Comparison of ENCODE assay signal across 8 cellular contexts in the genomic region with DNA sequence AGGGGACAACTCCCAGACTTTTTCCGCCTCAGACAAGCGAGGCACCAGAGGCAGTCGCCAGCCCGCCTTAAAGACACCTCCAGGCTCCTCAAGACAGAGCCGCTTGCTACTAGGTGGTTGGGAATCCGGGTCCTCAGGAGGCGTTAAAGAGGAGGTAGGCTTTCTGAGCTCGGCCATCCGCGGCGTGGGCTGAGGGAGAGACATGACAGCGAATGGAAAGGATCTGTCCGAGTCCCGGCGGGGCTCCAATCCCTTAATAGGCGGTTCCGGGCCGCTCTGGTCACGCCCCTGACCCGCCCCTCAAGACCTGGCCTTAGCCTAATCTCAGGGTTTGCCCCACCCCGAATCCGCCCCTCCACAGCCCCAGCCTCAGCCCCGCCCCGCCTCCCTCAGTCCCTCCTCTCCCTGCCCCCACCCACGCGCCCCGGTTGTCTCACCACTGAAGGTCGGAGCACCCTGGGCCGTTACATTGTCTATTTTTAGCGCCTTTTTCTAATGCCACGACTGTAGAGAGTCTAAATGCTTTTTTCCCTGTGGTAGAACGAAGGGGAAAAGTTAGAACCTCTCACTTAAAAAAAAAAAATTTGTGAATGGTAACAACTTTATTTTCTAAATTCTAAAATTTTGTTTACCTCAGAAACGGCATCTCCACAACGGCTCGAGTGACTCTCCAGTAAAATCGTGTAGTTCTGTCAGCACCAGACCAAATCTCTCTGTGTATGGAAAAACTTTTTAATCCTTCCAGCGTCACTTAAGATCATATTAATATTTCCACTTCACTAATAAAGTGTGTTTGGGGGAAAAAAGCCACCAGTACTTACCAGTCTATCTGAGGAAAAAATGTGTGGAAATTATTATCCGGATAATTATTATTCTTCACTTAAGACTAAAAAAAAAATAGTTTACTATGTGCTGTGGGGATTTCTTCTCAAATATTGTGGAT. TPM values are rescaled to one million over a fixed set of nuclear protein-coding genes. Genes with fewer than 3 reads are reported as not detected.
DNase-seq lines count a peak whose midpoint lies in the region; ATAC-seq, FAIRE-seq and TF ChIP-seq lines count a peak whose summit lies in the region.

A gene (minus strand): TSS at position 229 of the 943 bp plus-strand sequence. CDS start 25 bp downstream, at position 204.

- no peak within 1 kb of the TSS for H3K4me3 Mint-ChIP-seq in natural killer cell

- no peak for TF ChIP-seq CTCF in D721Med (IDR thresholded peaks at IDR 0.05; ENCODE audit: insufficient read depth, missing control alignments)
- no peak for TF ChIP-seq CTCF in natural killer cell (IDR thresholded peaks at IDR 0.05)

- peaks cover 3 to 7% of the 10 kb centered on the region in 2 donors for H3K9me3 Mint-ChIP-seq in natural killer cell

- peak; percentile 76 for ATAC-seq in HG03135 (IDR thresholded peaks at IDR 0.05; ENCODE audit: unreplicated experiment)
- ATAC-seq in natural killer cell, result no peak

- DNase-seq in D721Med (ENCODE audit: insufficient read length, low spot score) (peak; percentile 38), GM19239 (ENCODE audit: insufficient read length, low spot score) (peak; percentile 46), NCI-H82 treated with DMSO at 0.1 percent for 48 hours (lab: John Stamatoyannopoulos, UW; ENCODE audit: unreplicated experiment) (peak; percentile 82), cerebellar nuclear complex (lab: John Stamatoyannopoulos, UW) (peak; percentile 88 to 91), kidney tubule cell (ENCODE audit: low spot score) (peak; percentile 84), natural killer cell (no peak)
- DNase-seq in stimulated activated CD4-positive, alpha-beta T cell treated with anti-CD3 and anti-CD28 coated beads, Interleukin-4, amount 100 ng/mL, for 48 hours (ENCODE audit: low read depth in 2 of 2), result peak; percentile 9 to 45

- FAIRE-seq in D721Med (lab: Jason Lieb, UNC) (no peak), GM19239 (lab: Jason Lieb, UNC) (peak; percentile 92)

- intact Hi-C loops in natural killer cell (cut with micrococcal nuclease), result no loop called here

- H3K4me1 Mint-ChIP-seq in natural killer cell, result no peaks in the 10 kb centered on the region

- peaks cover 0 to 5% of the 10 kb centered on the region in 2 donors for H3K27me3 Mint-ChIP-seq in natural killer cell (ENCODE audit: low read depth in 2 of 2)

- no peaks in the 10 kb centered on the region for H3K36me3 Mint-ChIP-seq in natural killer cell

- no peak within 1 kb of the TSS for H3K27ac Mint-ChIP-seq in natural killer cell

RNA-seq across cellular contexts. Expression of the gene that starts here (rescaled TPM):
- total RNA-seq in natural killer cell, result not detected
